8 cellular contexts compared by ENCODE assay signal in genomic region chr5:94969174-94969573, GRCh38.
DNase-seq lines count a peak whose midpoint lies in the region; ATAC-seq and TF ChIP-seq lines count a peak whose summit lies in the region.

No MANE protein-coding gene starts in this region.

- no peaks in the 10 kb centered on the region for H3K27me3 ChIP-seq in Panc1 (ENCODE audit: control insufficient read depth, insufficient read depth, low read length)

- BruUV-seq in Panc1 (replicated peaks; lab: Mats Ljungman, UMichigan), result no TSS peak

- ATAC-seq in HG02678 (IDR thresholded peaks at IDR 0.05; ENCODE audit: unreplicated experiment), result peak; percentile 56
- ATAC-seq in Panc1, result peak; percentile 83
- no peak for ATAC-seq in HG03159 (IDR thresholded peaks at IDR 0.05; ENCODE audit: unreplicated experiment)

- H3K27ac ChIP-seq in Panc1 (ENCODE audit: low read length), result no peak overlapping the region

- POLR2A ChIA-PET in Panc1 (lab: Charles Lee), result interaction anchor here (0.5 kb wide), 1 partner anchor 354 kb away, joined by 3 read pairs; no protein-coding TSS in a partner anchor

- H3K4me3 ChIP-seq in Panc1 (ENCODE audit: low read depth in 2 of 2, low read length in 2 of 2), result no peak overlapping the region

- peak; percentile 57 for DNase-seq in G401 (ENCODE audit: low spot score)
- peak; percentile 12 for DNase-seq in Panc1 (ENCODE audit: low read depth, low spot score)
- peak; percentile 43 for DNase-seq in iris pigment epithelial cell (ENCODE audit: low read depth)
- no peak for DNase-seq in T-helper 2 cell
- DNase-seq in stimulated activated naive CD4-positive, alpha-beta T cell treated with Interleukin-2 at 50 U/mL for 16 hours (lab: John Stamatoyannopoulos, UW), result no peak
- no peak for DNase-seq in activated CD4-positive, CD25-positive, alpha-beta regulatory T cell treated with anti-CD3 and anti-CD28 coated beads, Interleukin-2, amount 50 U/mL, for 72 hours

- in situ Hi-C loops in G401 (cut with HindIII; ENCODE audit: low sequenced_read_pairs) (no loop called here), Panc1 (cut with HindIII; ENCODE audit: low pct_unique_long_range_greater_than_20kb, low sequenced_read_pairs) (no loop called here)

- peak; percentile 11; the same call in 1 of the 2 replicates for TF ChIP-seq CTCF in Panc1 (IDR thresholded peaks at IDR 0.05)

- H3K36me3 ChIP-seq in Panc1 (ENCODE audit: control insufficient read depth, insufficient read depth, low read length), result no peaks in the 10 kb centered on the region

- H3K9me3 ChIP-seq in Panc1 (ENCODE audit: control insufficient read depth, insufficient read depth, low read depth, low read length), result no peaks in the 10 kb centered on the region

- H3K4me1 ChIP-seq in Panc1 (ENCODE audit: control insufficient read depth, insufficient read depth, low read length), result no peaks in the 10 kb centered on the region

- intact Hi-C loops in Panc1 (cut with micrococcal nuclease; ENCODE audit: unreplicated experiment), result no loop called here

- CTCF ChIA-PET in Panc1 (lab: Charles Lee), result interaction anchor here (0.7 to 0.8 kb wide), 2 partner anchors 266 to 315 kb away, joined by 3 read pairs; partner anchors contain the start of gene MCTP1

Comparison
In these comparisons a context has a peak if more than half of its experiments do, and no peak if none do; other contexts are left out.
1. DNase-seq: peak in G401 (single experiment), Panc1 (single experiment) and iris pigment epithelial cell (single experiment); none in T-helper 2 cell (0 of 5), stimulated activated naive CD4-positive, alpha-beta T cell treated with Interleukin-2 at 50 U/mL for 16 hours (single experiment) and activated CD4-positive, CD25-positive, alpha-beta regulatory T cell treated with anti-CD3 and anti-CD28 coated beads, Interleukin-2, amount 50 U/mL, for 72 hours (single experiment).